19 cellular contexts compared by ENCODE assay signal in genomic region chr19:55619264-55619663, GRCh38. TPM values are rescaled to one million over a fixed set of nuclear protein-coding genes. Genes with fewer than 3 reads are reported as not detected.
A peak's percentile ranks its signal among the peaks of the same experiment; 100 is the strongest.
DNase-seq lines count a peak whose midpoint lies in the region; ATAC-seq, FAIRE-seq and TF ChIP-seq lines count a peak whose summit lies in the region.
"Had no signal": no experiment of that assay in that cellular context is flagged by ENCODE, and none has a peak within 500 bp of the region (broad histone marks: within the 10 kb centered on the region; RNA-seq: fewer than 3 reads in every experiment).

No MANE protein-coding gene starts in this region.

- peaks cover 3% of the 10 kb centered on the region for H3K9me1 ChIP-seq in K562 (ENCODE audit: control insufficient read depth, insufficient read depth, low read length)

- H3K4me2 ChIP-seq in A549 (no peak overlapping the region), K562 (ENCODE audit: insufficient read depth, low read length) (no peak overlapping the region)
- H3K4me2 ChIP-seq: GM23338, SK-N-SH had no signal

- TF ChIP-seq RAD21 in A549 (conservative IDR thresholded peaks at IDR 0.05 in 1 of 2, IDR thresholded peaks at IDR 0.05 in 1 of 2) (no peak), K562 (CRISPR knock-in tag; conservative IDR thresholded peaks at IDR 0.05 in 1 of 2, IDR thresholded peaks at IDR 0.05 in 1 of 2) (no peak)

- H3K4me1 ChIP-seq in A549 (0 out of 3 replicates have a peak, but pooled peaks cover 4% of the 10 kb centered on the region), K562 (replicated peaks in 1 of 2; ENCODE audit: control insufficient read depth in 2 of 2, insufficient read depth in 2 of 2, low read length in 2 of 2) (peaks cover 6 to 10% of the 10 kb centered on the region in 2 experiments; a peak in 3 of 5 replicates), left lung (peaks cover 11 to 58% of the 10 kb centered on the region in 2 donors)

- H3K4me3 ChIP-seq in A549 (no peak overlapping the region), K562 (no peak overlapping the region), left lung (no peak overlapping the region)
- H3K4me3 ChIP-seq: GM23338 had no signal

- H3K27me3 ChIP-seq in K562 (ENCODE audit: control insufficient read depth in 2 of 2, insufficient read depth in 2 of 2, low read length in 2 of 2) (no peaks in the 10 kb centered on the region), left lung (no peaks in the 10 kb centered on the region)

- no peak overlapping the region for H3K9ac ChIP-seq in K562 (ENCODE audit: insufficient read depth in 1 of 2, low read depth in 2 of 2, low read length in 2 of 2)
- H3K9ac ChIP-seq: SK-N-SH had no signal

- TF ChIP-seq POLR2A in A549 (IDR thresholded peaks at IDR 0.05; ENCODE audit: low read length) (no peak), K562 (conservative IDR thresholded peaks at IDR 0.05) (no peak)

- 91% methylated on average over 2 of the region's 2 CpGs for WGBS in A549 (ENCODE audit: missing lambda C conversion rate)
- 71% methylated on average over 2 of the region's 2 CpGs for WGBS in K562 (ENCODE audit: insufficient coverage, low coverage, missing lambda C conversion rate)

- peaks cover 35% of the 10 kb centered on the region; the same call in 2 of the 3 replicates for H3K36me3 ChIP-seq in K562 (ENCODE audit: control insufficient read depth, insufficient read depth, low read length)
- H3K36me3 ChIP-seq in left lung = peaks cover 0 to 46% of the 10 kb centered on the region in 2 donors

- TF ChIP-seq CTCF in A549 (IDR thresholded peaks at IDR 0.05) = no peak
- no peak for TF ChIP-seq CTCF in K562 (IDR thresholded peaks at IDR 0.05 in 2 of 3, conservative IDR thresholded peaks at IDR 0.05 in 1 of 3; ENCODE audit: insufficient read depth in 2 of 3, low read depth in 1 of 3, low read length in 3 of 3)
- no peak for TF ChIP-seq CTCF in left lung (IDR thresholded peaks at IDR 0.05)

- no peak overlapping the region for H2AFZ ChIP-seq in K562 (ENCODE audit: low read depth, low read length)
- H2AFZ ChIP-seq: GM23338 had no signal

- TF ChIP-seq EP300 in A549 (IDR thresholded peaks at IDR 0.05) = no peak
- no peak for TF ChIP-seq EP300 in K562 (IDR thresholded peaks at IDR 0.05; ENCODE audit: low read length)

- no peaks in the 10 kb centered on the region; the same call in 1 of the 2 replicates for H4K20me1 ChIP-seq in K562 (replicated peaks; ENCODE audit: control insufficient read depth, insufficient read depth, low read length)

- no peak for ATAC-seq in A549
- ATAC-seq in K562 = no peak
- no peak for ATAC-seq in left lung
- ATAC-seq: activated naive CD4-positive, alpha-beta T cell treated with anti-CD3 and anti-CD28 coated beads, Interleukin-2, amount 50 U/mL, for 72 hours; activated T-cell treated with anti-CD3 and anti-CD28 coated beads, Interleukin-2, amount 50 U/mL, for 4 hours; GM23338; stimulated activated naive B cell treated with anti-CD40 and anti-IgM and Interleukin-4, amounts not matched to agents 10 μg/mL and 1 μg/mL and 100 μg/mL, for 72 hours had no signal

- DNase-seq in A549 (ENCODE audit: low read depth in 1 of 2, low spot score in 1 of 2) (no peak), HCEC 1CT (peak; percentile 18), K562 (ENCODE audit: extremely low read depth in 1 of 4, low spot score in 3 of 4) (no peak), left lung (no peak), NAMALWA (ENCODE audit: low spot score) (no peak), NCI-H1930 (lab: John Stamatoyannopoulos, UW) (no peak), C1 segment of cervical spinal cord (lab: John Stamatoyannopoulos, UW) (no peak), COLO829 (ENCODE audit: low spot score) (no peak)
- DNase-seq: activated CD4-positive, alpha-beta memory T cell treated with anti-CD3 and anti-CD28 coated beads for 36 hours; activated T-cell treated with anti-CD3 and anti-CD28 coated beads, Interleukin-2, amount 50 U/mL, for 4 hours; NCI-H510A; SK-N-SH; stimulated activated naive B cell treated with anti-CD40 and anti-IgM and Interleukin-4, amounts not matched to agents 10 μg/mL and 1 μg/mL and 100 μg/mL, for 72 hours had no signal

- POLR2A ChIA-PET in A549 (lab: Yijun Ruan, JAX) (interaction anchor here (0.7 kb wide), 1 partner anchor 95 kb away, joined by 11 read pairs; no protein-coding TSS in a partner anchor), K562 (lab: Yijun Ruan, JAX) (interaction anchor here (0.8 to 2.7 kb wide), 3 partner anchors 10 to 115 kb away, joined by 3 to 18 read pairs (median 3); partner anchors contain the start of gene ZNF865)

- in situ Hi-C loops in K562 (cut with MboI) = no loop called here

- CTCF ChIA-PET in A549 (lab: Yijun Ruan, JAX) (interaction anchor here (1.2 to 24.9 kb wide), 6 partner anchors 10 to 327 kb away, joined by 6 to 363 read pairs (median 52); partner anchors contain the start of gene ZNF865), K562 (lab: Yijun Ruan, JAX; ENCODE audit: low intra/inter-chr PET ratio) (no interaction called here)

- no peaks in the 10 kb centered on the region for H3K9me3 ChIP-seq in A549
- no peaks in the 10 kb centered on the region for H3K9me3 ChIP-seq in K562 (replicated peaks; ENCODE audit: control insufficient read depth, insufficient read depth, low read depth, low read length)
- no peaks in the 10 kb centered on the region for H3K9me3 ChIP-seq in left lung
- H3K9me3 ChIP-seq: SK-N-SH had no signal

- peaks cover 7% of the 10 kb centered on the region; the same call in 2 of the 3 replicates for H3K79me2 ChIP-seq in K562 (ENCODE audit: control insufficient read depth, insufficient read depth, low read length)

- intact Hi-C loops in K562 (cut with micrococcal nuclease) = no loop called here
- intact Hi-C loops in left lung (cut with DNase I) = no loop called here

- no peak overlapping the region for H3K27ac ChIP-seq in A549
- no peak overlapping the region for H3K27ac ChIP-seq in K562 (ENCODE audit: extremely low read depth, low read depth, low read length)
- H3K27ac ChIP-seq in left lung = peak overlapping the region; percentile 79 to 80

- FAIRE-seq in A549 (lab: Jason Lieb, UNC) (peak; percentile 63), K562 (lab: Jason Lieb, UNC) (peak; percentile 11)
- FAIRE-seq: bronchial epithelial cell, D721Med, G401.6, urothelium cell line had no signal

- BruUV-seq in K562 (replicated peaks; lab: Mats Ljungman, UMichigan) = no TSS peak

RNA-seq across cellular contexts. Expression of gene ZNF784, which starts 5.1 kb away (rescaled TPM):
- polyA plus RNA-seq in A549 (2011; rRNA removed) (3.5 and 4.1 TPM in 2 replicates), A549 (2017; fragmentation: RNase III; extraction: RNeasy Plus Mini Kit Qiagen cat#74134 plus additional on column Dnase treatment) (6.0 to 7.1 TPM (median 6.6 TPM) in 3 replicates), K562 (2011; rRNA removed) (2.1 and 3.5 TPM in 2 replicates), K562 (2014; fragmentation: Illumina TruSeq; extraction: Trizol) (4.1 and 5.1 TPM in 2 replicates), K562 (2014; fragmentation: Nextera tagmentation; extraction: Ambion mirVana) (under 1 TPM; 0.14 to 0.17 TPM), K562 (2014; rRNA removed) (4.1 and 4.4 TPM in 2 replicates)
- 5.1 and 7.2 TPM in 2 replicates for polyA plus RNA-seq in A549 (2012; cell fraction: cytosol; rRNA removed)
- polyA plus RNA-seq in A549 (2012; cell fraction: nucleus; rRNA removed) = 12.3 and 14.7 TPM in 2 replicates
- 5.4 and 5.5 TPM in 2 replicates for polyA minus RNA-seq in A549 (2011; rRNA and poly(A)+ RNA removed)
- total RNA-seq in K562 (2011; cell fraction: chromatin; rRNA removed; ENCODE audit: low replicate concordance) = 6.3 and 14.3 TPM in 2 replicates
- 10.0 and 12.5 TPM in 2 replicates for total RNA-seq in K562 (2011; cell fraction: nucleolus; rRNA removed)
- 7.7 and 9.6 TPM in 2 replicates for total RNA-seq in K562 (2011; cell fraction: nucleoplasm; rRNA removed)
- total RNA-seq in K562 (2014; rRNA removed) (2.0 and 3.8 TPM in 2 replicates), K562 (2014; rRNA removed; fragmentation: Illumina TruSeq; extraction: Trizol) (1.6 TPM in 2 replicates), K562 (2015; rRNA removed; fragmentation: Illumina TruSeq; extraction: Trizol) (2.7 and 3.2 TPM in 2 replicates), K562 (2021) (4.6 and 6.1 TPM in 2 replicates), left lung (1 to 10 TPM; 6.0 to 8.0 TPM)
- 2.0 and 4.3 TPM in 2 replicates for polyA plus RNA-seq in K562 (2011; cell fraction: cytosol; rRNA removed)
- polyA plus RNA-seq in K562 (2011; cell fraction: nucleus; rRNA removed) = 11.3 and 16.1 TPM in 2 replicates
- polyA plus RNA-seq in K562 (2012) = 7.3 and 7.9 TPM in 2 replicates
- polyA minus RNA-seq in K562 (2011; rRNA and poly(A)+ RNA removed) = 1.4 TPM in 2 replicates
- 1.3 and 2.6 TPM in 2 replicates for polyA minus RNA-seq in K562 (2011; cell fraction: cytosol; rRNA and poly(A)+ RNA removed)
- 2.7 TPM in 2 replicates for polyA minus RNA-seq in K562 (2011; cell fraction: nucleus; rRNA and poly(A)+ RNA removed)

RNA-seq across cellular contexts. Expression of gene ZNF865, which starts 13.8 kb away (rescaled TPM):
- polyA plus RNA-seq in A549 (2011; rRNA removed) (2.1 and 2.2 TPM in 2 replicates), A549 (2017; fragmentation: RNase III; extraction: RNeasy Plus Mini Kit Qiagen cat#74134 plus additional on column Dnase treatment) (7.1 to 7.9 TPM (median 7.8 TPM) in 3 replicates), K562 (2011; rRNA removed) (1.2 and 1.5 TPM in 2 replicates), K562 (2014; fragmentation: Illumina TruSeq; extraction: Trizol) (1.8 and 2.3 TPM in 2 replicates), K562 (2014; fragmentation: Nextera tagmentation; extraction: Ambion mirVana) (not detected), K562 (2014; rRNA removed) (6.7 and 6.9 TPM in 2 replicates)
- polyA plus RNA-seq in A549 (2012; cell fraction: cytosol; rRNA removed) = 6.3 and 10.9 TPM in 2 replicates
- 13.0 and 22.4 TPM in 2 replicates for polyA plus RNA-seq in A549 (2012; cell fraction: nucleus; rRNA removed)
- 2.1 and 2.5 TPM in 2 replicates for polyA minus RNA-seq in A549 (2011; rRNA and poly(A)+ RNA removed)
- 2.2 and 8.0 TPM in 2 replicates for total RNA-seq in K562 (2011; cell fraction: chromatin; rRNA removed; ENCODE audit: low replicate concordance)
- total RNA-seq in K562 (2011; cell fraction: nucleolus; rRNA removed) = 8.0 and 10.0 TPM in 2 replicates
- 4.9 and 5.2 TPM in 2 replicates for total RNA-seq in K562 (2011; cell fraction: nucleoplasm; rRNA removed)
- total RNA-seq in K562 (2014; rRNA removed) (1.6 and 2.3 TPM in 2 replicates), K562 (2014; rRNA removed; fragmentation: Illumina TruSeq; extraction: Trizol) (0.29 and 0.40 TPM in 2 replicates), K562 (2015; rRNA removed; fragmentation: Illumina TruSeq; extraction: Trizol) (1.4 and 1.5 TPM in 2 replicates), K562 (2021) (18.6 and 18.8 TPM in 2 replicates), left lung (10 to 100 TPM; 13.7 to 16.1 TPM)
- polyA plus RNA-seq in K562 (2011; cell fraction: cytosol; rRNA removed) = 2.0 and 9.6 TPM in 2 replicates
- 1.6 and 4.8 TPM in 2 replicates for polyA plus RNA-seq in K562 (2011; cell fraction: nucleus; rRNA removed)
- 6.0 and 10.0 TPM in 2 replicates for polyA plus RNA-seq in K562 (2012)
- polyA minus RNA-seq in K562 (2011; rRNA and poly(A)+ RNA removed) = 0.24 and 0.60 TPM in 2 replicates
- polyA minus RNA-seq in K562 (2011; cell fraction: cytosol; rRNA and poly(A)+ RNA removed) = 7.3 and 9.8 TPM in 2 replicates
- polyA minus RNA-seq in K562 (2011; cell fraction: nucleus; rRNA and poly(A)+ RNA removed) = 1.1 and 1.5 TPM in 2 replicates

RNA-seq across cellular contexts. Expression of gene ZNF524, which starts 19.2 kb away (rescaled TPM):
- polyA plus RNA-seq in A549 (2011; rRNA removed) = 5.0 and 6.4 TPM in 2 replicates
- polyA plus RNA-seq in A549 (2012; cell fraction: cytosol; rRNA removed) = 13.9 and 21.7 TPM in 2 replicates
- 13.3 and 22.6 TPM in 2 replicates for polyA plus RNA-seq in A549 (2012; cell fraction: nucleus; rRNA removed)
- polyA plus RNA-seq in A549 (2017; fragmentation: RNase III; extraction: RNeasy Plus Mini Kit Qiagen cat#74134 plus additional on column Dnase treatment) = 9.3 to 9.7 TPM (median 9.7 TPM) in 3 replicates
- polyA minus RNA-seq in A549 (2011; rRNA and poly(A)+ RNA removed) = 2.1 and 2.5 TPM in 2 replicates
- 3.2 and 12.0 TPM in 2 replicates for total RNA-seq in K562 (2011; cell fraction: chromatin; rRNA removed; ENCODE audit: low replicate concordance)
- 12.4 and 13.0 TPM in 2 replicates for total RNA-seq in K562 (2011; cell fraction: nucleolus; rRNA removed)
- total RNA-seq in K562 (2011; cell fraction: nucleoplasm; rRNA removed) = 7.3 and 7.5 TPM in 2 replicates
- total RNA-seq in K562 (2014; rRNA removed) = 14.7 and 23.6 TPM in 2 replicates
- 0.55 and 1.2 TPM in 2 replicates for total RNA-seq in K562 (2014; rRNA removed; fragmentation: Illumina TruSeq; extraction: Trizol)
- total RNA-seq in K562 (2015; rRNA removed; fragmentation: Illumina TruSeq; extraction: Trizol) = 5.6 and 6.4 TPM in 2 replicates
- total RNA-seq in K562 (2021) = 15.6 and 16.7 TPM in 2 replicates
- polyA plus RNA-seq in K562 (2011; rRNA removed) = 2.9 and 3.7 TPM in 2 replicates
- 6.8 and 21.8 TPM in 2 replicates for polyA plus RNA-seq in K562 (2011; cell fraction: cytosol; rRNA removed)
- 9.0 and 14.1 TPM in 2 replicates for polyA plus RNA-seq in K562 (2011; cell fraction: nucleus; rRNA removed)
- polyA plus RNA-seq in K562 (2012) = 7.6 and 20.4 TPM in 2 replicates
- 1.4 and 5.4 TPM in 2 replicates for polyA plus RNA-seq in K562 (2014; fragmentation: Illumina TruSeq; extraction: Trizol)
- polyA plus RNA-seq in K562 (2014; fragmentation: Nextera tagmentation; extraction: Ambion mirVana) = under 1 TPM; 0.08 to 0.10 TPM
- 13.1 and 14.4 TPM in 2 replicates for polyA plus RNA-seq in K562 (2014; rRNA removed)
- 0.30 and 0.67 TPM in 2 replicates for polyA minus RNA-seq in K562 (2011; rRNA and poly(A)+ RNA removed)
- polyA minus RNA-seq in K562 (2011; cell fraction: cytosol; rRNA and poly(A)+ RNA removed) = 5.1 and 7.1 TPM in 2 replicates
- polyA minus RNA-seq in K562 (2011; cell fraction: nucleus; rRNA and poly(A)+ RNA removed) = 5.9 and 6.3 TPM in 2 replicates
- total RNA-seq in left lung = 10 to 100 TPM; 22.3 to 22.4 TPM

RNA-seq across cellular contexts. Expression of gene FIZ1, which starts 19.9 kb away (rescaled TPM):
- polyA plus RNA-seq in A549 (2011; rRNA removed) = 10.3 and 10.4 TPM in 2 replicates
- 11.8 and 16.0 TPM in 2 replicates for polyA plus RNA-seq in A549 (2012; cell fraction: cytosol; rRNA removed)
- polyA plus RNA-seq in A549 (2012; cell fraction: nucleus; rRNA removed) = 20.4 and 23.1 TPM in 2 replicates
- 15.7 to 18.0 TPM (median 16.9 TPM) in 3 replicates for polyA plus RNA-seq in A549 (2017; fragmentation: RNase III; extraction: RNeasy Plus Mini Kit Qiagen cat#74134 plus additional on column Dnase treatment)
- polyA minus RNA-seq in A549 (2011; rRNA and poly(A)+ RNA removed) = 7.9 and 10.2 TPM in 2 replicates
- total RNA-seq in K562 (2011; cell fraction: chromatin; rRNA removed; ENCODE audit: low replicate concordance) = 4.3 and 8.7 TPM in 2 replicates
- total RNA-seq in K562 (2011; cell fraction: nucleolus; rRNA removed) = 5.7 and 6.8 TPM in 2 replicates
- total RNA-seq in K562 (2011; cell fraction: nucleoplasm; rRNA removed) = 6.9 and 7.8 TPM in 2 replicates
- total RNA-seq in K562 (2014; rRNA removed) = 5.9 and 7.3 TPM in 2 replicates
- total RNA-seq in K562 (2014; rRNA removed; fragmentation: Illumina TruSeq; extraction: Trizol) = 2.3 and 3.2 TPM in 2 replicates
- 4.7 and 5.5 TPM in 2 replicates for total RNA-seq in K562 (2015; rRNA removed; fragmentation: Illumina TruSeq; extraction: Trizol)
- 14.4 and 17.5 TPM in 2 replicates for total RNA-seq in K562 (2021)
- 3.8 and 4.7 TPM in 2 replicates for polyA plus RNA-seq in K562 (2011; rRNA removed)
- polyA plus RNA-seq in K562 (2011; cell fraction: cytosol; rRNA removed) = 3.5 and 7.4 TPM in 2 replicates
- polyA plus RNA-seq in K562 (2011; cell fraction: nucleus; rRNA removed) = 7.6 and 10.7 TPM in 2 replicates
- 10.6 and 12.2 TPM in 2 replicates for polyA plus RNA-seq in K562 (2012)
- polyA plus RNA-seq in K562 (2014; fragmentation: Illumina TruSeq; extraction: Trizol) = 8.7 TPM in 2 replicates
- under 1 TPM; 0.79 to 0.81 TPM for polyA plus RNA-seq in K562 (2014; fragmentation: Nextera tagmentation; extraction: Ambion mirVana)
- polyA plus RNA-seq in K562 (2014; rRNA removed) = 5.7 and 5.8 TPM in 2 replicates
- 2.1 and 3.1 TPM in 2 replicates for polyA minus RNA-seq in K562 (2011; rRNA and poly(A)+ RNA removed)
- 5.5 and 6.6 TPM in 2 replicates for polyA minus RNA-seq in K562 (2011; cell fraction: cytosol; rRNA and poly(A)+ RNA removed)
- 2.8 and 3.4 TPM in 2 replicates for polyA minus RNA-seq in K562 (2011; cell fraction: nucleus; rRNA and poly(A)+ RNA removed)
- 10 to 100 TPM; 11.0 to 14.4 TPM for total RNA-seq in left lung

RNA-seq across cellular contexts. Expression of gene ZNF580, which starts 21.5 kb away (rescaled TPM):
- polyA plus RNA-seq in A549 (2011; rRNA removed) (9.2 and 15.2 TPM in 2 replicates), A549 (2017; fragmentation: RNase III; extraction: RNeasy Plus Mini Kit Qiagen cat#74134 plus additional on column Dnase treatment) (40.5 to 57.0 TPM (median 52.8 TPM) in 3 replicates), K562 (2011; rRNA removed) (5.0 and 7.7 TPM in 2 replicates), K562 (2014; fragmentation: Illumina TruSeq; extraction: Trizol) (12.7 and 15.5 TPM in 2 replicates), K562 (2014; fragmentation: Nextera tagmentation; extraction: Ambion mirVana) (1 to 10 TPM; 2.3 to 3.9 TPM), K562 (2014; rRNA removed) (25.2 and 30.8 TPM in 2 replicates)
- 31.0 and 40.5 TPM in 2 replicates for polyA plus RNA-seq in A549 (2012; cell fraction: cytosol; rRNA removed)
- polyA plus RNA-seq in A549 (2012; cell fraction: nucleus; rRNA removed) = 44.9 and 60.4 TPM in 2 replicates
- polyA minus RNA-seq in A549 (2011; rRNA and poly(A)+ RNA removed) = 14.0 and 15.0 TPM in 2 replicates
- 26.2 and 41.7 TPM in 2 replicates for total RNA-seq in K562 (2011; cell fraction: chromatin; rRNA removed; ENCODE audit: low replicate concordance)
- 16.2 and 20.0 TPM in 2 replicates for total RNA-seq in K562 (2011; cell fraction: nucleolus; rRNA removed)
- total RNA-seq in K562 (2011; cell fraction: nucleoplasm; rRNA removed) = 33.4 and 56.4 TPM in 2 replicates
- total RNA-seq in K562 (2014; rRNA removed) (13.9 and 24.4 TPM in 2 replicates), K562 (2014; rRNA removed; fragmentation: Illumina TruSeq; extraction: Trizol) (5.2 and 5.7 TPM in 2 replicates), K562 (2015; rRNA removed; fragmentation: Illumina TruSeq; extraction: Trizol) (6.0 and 6.8 TPM in 2 replicates), K562 (2021) (38.0 and 47.4 TPM in 2 replicates), left lung (10 to 100 TPM; 33.8 to 34.7 TPM)
- 10.9 and 21.1 TPM in 2 replicates for polyA plus RNA-seq in K562 (2011; cell fraction: cytosol; rRNA removed)
- 39.9 and 68.6 TPM in 2 replicates for polyA plus RNA-seq in K562 (2011; cell fraction: nucleus; rRNA removed)
- polyA plus RNA-seq in K562 (2012) = 41.5 and 62.4 TPM in 2 replicates
- 4.4 and 4.6 TPM in 2 replicates for polyA minus RNA-seq in K562 (2011; rRNA and poly(A)+ RNA removed)
- 12.2 and 16.3 TPM in 2 replicates for polyA minus RNA-seq in K562 (2011; cell fraction: cytosol; rRNA and poly(A)+ RNA removed)
- 7.3 and 8.8 TPM in 2 replicates for polyA minus RNA-seq in K562 (2011; cell fraction: nucleus; rRNA and poly(A)+ RNA removed)

Comparison
In these comparisons a context has a peak if more than half of its experiments do, and no peak if none do; other contexts are left out.
1. H3K27ac ChIP-seq: peak in left lung (2 of 2); none in A549 (0 of 2) and K562 (single experiment).